8 cellular contexts compared by ENCODE assay signal in genomic region chr5:124648902-124649467, GRCh38.
DNase-seq lines count a peak whose midpoint lies in the region; ATAC-seq and TF ChIP-seq lines count a peak whose summit lies in the region.

No MANE protein-coding gene starts in this region.

- peak overlapping the region; percentile 6 for H3K18ac ChIP-seq in mesendoderm (ENCODE audit: low read length)

- peak overlapping the region; percentile 90 for H3K27ac ChIP-seq in left ventricle myocardium inferior (replicated peaks)
- no peak overlapping the region for H3K27ac ChIP-seq in right cardiac atrium (ENCODE audit: low read length)
- peak overlapping the region; percentile 8 for H3K27ac ChIP-seq in angular gyrus (ENCODE audit: low read depth, low read length)
- no peak overlapping the region for H3K27ac ChIP-seq in mesendoderm (ENCODE audit: low read depth, low read length)
- peak overlapping the region; percentile 13 to 73 (median 60) for H3K27ac ChIP-seq in upper lobe of left lung

- H3K23ac ChIP-seq in mesendoderm (ENCODE audit: low read length): no peak overlapping the region

- no peak overlapping the region for H3K4me2 ChIP-seq in mesendoderm (ENCODE audit: low read length)

- intact Hi-C loops in left ventricle myocardium inferior (cut with micrococcal nuclease) (no loop called here), right cardiac atrium (cut with DNase I) (loop anchor here in 1 of 4 donors (5.0 kb wide), 1 partner anchor 93 kb away; no protein-coding TSS in a partner anchor)

- H3K79me1 ChIP-seq in mesendoderm (ENCODE audit: low read length): peaks cover 22% of the 10 kb centered on the region

- H3K36me3 ChIP-seq in left ventricle myocardium inferior: no peaks in the 10 kb centered on the region
- H3K36me3 ChIP-seq in mesendoderm (ENCODE audit: control insufficient read depth, insufficient read depth, low read length): peaks cover 5% of the 10 kb centered on the region
- H3K36me3 ChIP-seq in upper lobe of left lung: peaks cover 0 to 17% (median 2%) of the 10 kb centered on the region in 4 donors

- H3K9me3 ChIP-seq in left ventricle myocardium inferior (replicated peaks) (no peaks in the 10 kb centered on the region), right cardiac atrium (ENCODE audit: control insufficient read depth, low read length) (no peaks in the 10 kb centered on the region), upper lobe of left lung (no peaks in the 10 kb centered on the region)

- peaks cover 16% of the 10 kb centered on the region for H3K79me2 ChIP-seq in mesendoderm (ENCODE audit: control insufficient read depth, insufficient read depth, low read length)

- H3K4me3 ChIP-seq in left ventricle myocardium inferior: peak overlapping the region; percentile 71
- H3K4me3 ChIP-seq in right cardiac atrium (ENCODE audit: low read length): no peak overlapping the region
- no peak overlapping the region for H3K4me3 ChIP-seq in mesendoderm (ENCODE audit: low read length)
- no peak overlapping the region for H3K4me3 ChIP-seq in upper lobe of left lung

- no peak overlapping the region for H3K56ac ChIP-seq in mesendoderm (ENCODE audit: low read length)

- no peak overlapping the region for H2BK5ac ChIP-seq in mesendoderm (ENCODE audit: low read length)

- no peak overlapping the region for H3K4ac ChIP-seq in mesendoderm (ENCODE audit: low read depth, low read length)

- 77% methylated on average over 9 of the region's 9 CpGs for WGBS in right cardiac atrium
- WGBS in mesendoderm (ENCODE audit: extremely low coverage, insufficient coverage, low lambda C conversion rate): no CpG with 5 or more reads among the region's 9 CpGs
- 74 to 75% methylated on average over 9 of the region's 9 CpGs for WGBS in upper lobe of left lung, 2 donors

- TF ChIP-seq CTCF in left ventricle myocardium inferior (IDR thresholded peaks at IDR 0.05; ENCODE audit: borderline replicate concordance) (no peak), upper lobe of left lung (IDR thresholded peaks at IDR 0.05) (no peak)

- H2AK5ac ChIP-seq in mesendoderm (ENCODE audit: low read length): no peak overlapping the region

- no peak overlapping the region for H2BK15ac ChIP-seq in mesendoderm (replicated peaks; ENCODE audit: low read depth)

- H4K5ac ChIP-seq in mesendoderm (ENCODE audit: low read length): no peak overlapping the region

- ATAC-seq in right cardiac atrium: no peak
- no peak for ATAC-seq in upper lobe of left lung (ENCODE audit: low FRiP score in 2 of 2)
- ATAC-seq in GM18868 (IDR thresholded peaks at IDR 0.05; ENCODE audit: unreplicated experiment): no peak

- TF ChIP-seq POLR2A in upper lobe of left lung (IDR thresholded peaks at IDR 0.05): no peak

- H2BK120ac ChIP-seq in mesendoderm (ENCODE audit: low read depth, low read length): no peak overlapping the region

- no peak for TF ChIP-seq EP300 in upper lobe of left lung (IDR thresholded peaks at IDR 0.05)

- H3K27me3 ChIP-seq in left ventricle myocardium inferior (ENCODE audit: low read depth) (no peaks in the 10 kb centered on the region), right cardiac atrium (ENCODE audit: control insufficient read depth, insufficient read depth) (no peaks in the 10 kb centered on the region), mesendoderm (ENCODE audit: insufficient read depth, low read length, poor library complexity) (no peaks in the 10 kb centered on the region), upper lobe of left lung (no peaks in the 10 kb centered on the region)

- no peak overlapping the region for H4K8ac ChIP-seq in mesendoderm (ENCODE audit: low read depth, low read length)

- H3K9ac ChIP-seq in mesendoderm (ENCODE audit: low read length): no peak overlapping the region

- DNase-seq in left ventricle myocardium inferior (no peak), right cardiac atrium (no peak), mesendoderm (no peak), upper lobe of left lung (peak in 1 of 2 donors; percentile 13), NCI-H187 treated with DMSO at 0.1 percent for 48 hours (lab: John Stamatoyannopoulos, UW) (no peak), NCI-H1694 treated with DMSO at 0.1 percent for 48 hours (lab: John Stamatoyannopoulos, UW) (no peak)

- H3K4me1 ChIP-seq in left ventricle myocardium inferior (peaks cover 49% of the 10 kb centered on the region), right cardiac atrium (ENCODE audit: control insufficient read depth, insufficient read depth, low read length) (peaks cover 18% of the 10 kb centered on the region), mesendoderm (ENCODE audit: control insufficient read depth, low read depth, low read length) (no peaks in the 10 kb centered on the region), upper lobe of left lung (peaks cover 42 to 49% (median 44%) of the 10 kb centered on the region in 4 donors)

Comparison
In these comparisons a context has a peak if more than half of its experiments do, and no peak if none do; other contexts are left out.
1. H3K27ac ChIP-seq: peak in left ventricle myocardium inferior (single experiment), angular gyrus (single experiment) and upper lobe of left lung (4 of 4); none in right cardiac atrium (single experiment) and mesendoderm (single experiment).